In the genomic region with DNA sequence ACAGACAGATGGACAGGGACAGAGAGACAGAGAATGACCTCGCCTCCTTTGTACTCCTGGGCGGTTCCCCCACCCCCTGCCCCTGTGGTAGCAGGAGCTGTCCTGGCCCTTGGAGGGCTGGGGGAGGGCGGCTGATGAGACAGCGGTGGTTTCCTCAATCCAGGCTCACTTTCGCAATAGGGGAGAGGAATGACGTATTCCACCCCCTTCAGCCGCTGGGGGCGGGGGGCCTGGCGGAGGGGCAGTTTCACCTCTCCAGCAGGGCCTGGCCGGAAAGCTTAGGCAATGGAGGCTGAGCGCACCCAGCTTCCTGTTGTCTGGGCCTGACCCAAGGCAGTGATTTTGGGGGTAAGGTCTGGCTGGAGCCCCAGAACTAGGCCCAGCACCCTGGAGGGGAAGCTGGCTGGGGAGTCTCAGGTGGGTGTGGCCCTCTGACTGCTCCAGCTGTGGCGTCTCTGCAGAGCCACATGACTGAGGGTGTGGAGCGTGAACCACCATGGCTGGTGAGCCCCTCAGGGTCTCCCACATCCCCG, we compare ENCODE assay signal across 1 cellular context.
TF ChIP-seq lines count a peak whose summit lies in the region.

No MANE protein-coding gene starts in this region.

TF ChIP-seq in H1, 55 proteins besides CTCF, POLR2A, EP300 and RAD21:
- no peak for TF ChIP-seq RFX5 (IDR thresholded peaks at IDR 0.05; ENCODE audit: borderline replicate concordance, low read depth, low read length)
- TF ChIP-seq, protein P1, sequence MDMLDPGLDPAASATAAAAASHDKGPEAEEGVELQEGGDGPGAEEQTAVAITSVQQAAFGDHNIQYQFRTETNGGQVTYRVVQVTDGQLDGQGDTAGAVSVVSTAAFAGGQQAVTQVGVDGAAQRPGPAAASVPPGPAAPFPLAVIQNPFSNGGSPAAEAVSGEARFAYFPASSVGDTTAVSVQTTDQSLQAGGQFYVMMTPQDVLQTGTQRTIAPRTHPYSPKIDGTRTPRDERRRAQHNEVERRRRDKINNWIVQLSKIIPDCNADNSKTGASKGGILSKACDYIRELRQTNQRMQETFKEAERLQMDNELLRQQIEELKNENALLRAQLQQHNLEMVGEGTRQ (IDR thresholded peaks at IDR 0.05; ENCODE audit: low read length), result no peak
- peak; percentile 98 for TF ChIP-seq CEBPB (IDR thresholded peaks at IDR 0.05; ENCODE audit: low read depth, low read length)
- TF ChIP-seq RBBP5 (IDR thresholded peaks at IDR 0.05; ENCODE audit: borderline replicate concordance, low read depth, low read length), result no peak
- no peak for TF ChIP-seq PHF8 (conservative IDR thresholded peaks at IDR 0.05; ENCODE audit: low read depth, low read length)
- no peak for TF ChIP-seq SP4 (IDR thresholded peaks at IDR 0.05; ENCODE audit: low read length)
- no peak for TF ChIP-seq SIN3A (conservative IDR thresholded peaks at IDR 0.05 in 1 of 2, IDR thresholded peaks at IDR 0.05 in 1 of 2; ENCODE audit: low read depth in 1 of 2, low read length in 2 of 2)
- TF ChIP-seq CHD1 (IDR thresholded peaks at IDR 0.05; ENCODE audit: low read depth, low read length), result no peak
- TF ChIP-seq, protein P2, sequence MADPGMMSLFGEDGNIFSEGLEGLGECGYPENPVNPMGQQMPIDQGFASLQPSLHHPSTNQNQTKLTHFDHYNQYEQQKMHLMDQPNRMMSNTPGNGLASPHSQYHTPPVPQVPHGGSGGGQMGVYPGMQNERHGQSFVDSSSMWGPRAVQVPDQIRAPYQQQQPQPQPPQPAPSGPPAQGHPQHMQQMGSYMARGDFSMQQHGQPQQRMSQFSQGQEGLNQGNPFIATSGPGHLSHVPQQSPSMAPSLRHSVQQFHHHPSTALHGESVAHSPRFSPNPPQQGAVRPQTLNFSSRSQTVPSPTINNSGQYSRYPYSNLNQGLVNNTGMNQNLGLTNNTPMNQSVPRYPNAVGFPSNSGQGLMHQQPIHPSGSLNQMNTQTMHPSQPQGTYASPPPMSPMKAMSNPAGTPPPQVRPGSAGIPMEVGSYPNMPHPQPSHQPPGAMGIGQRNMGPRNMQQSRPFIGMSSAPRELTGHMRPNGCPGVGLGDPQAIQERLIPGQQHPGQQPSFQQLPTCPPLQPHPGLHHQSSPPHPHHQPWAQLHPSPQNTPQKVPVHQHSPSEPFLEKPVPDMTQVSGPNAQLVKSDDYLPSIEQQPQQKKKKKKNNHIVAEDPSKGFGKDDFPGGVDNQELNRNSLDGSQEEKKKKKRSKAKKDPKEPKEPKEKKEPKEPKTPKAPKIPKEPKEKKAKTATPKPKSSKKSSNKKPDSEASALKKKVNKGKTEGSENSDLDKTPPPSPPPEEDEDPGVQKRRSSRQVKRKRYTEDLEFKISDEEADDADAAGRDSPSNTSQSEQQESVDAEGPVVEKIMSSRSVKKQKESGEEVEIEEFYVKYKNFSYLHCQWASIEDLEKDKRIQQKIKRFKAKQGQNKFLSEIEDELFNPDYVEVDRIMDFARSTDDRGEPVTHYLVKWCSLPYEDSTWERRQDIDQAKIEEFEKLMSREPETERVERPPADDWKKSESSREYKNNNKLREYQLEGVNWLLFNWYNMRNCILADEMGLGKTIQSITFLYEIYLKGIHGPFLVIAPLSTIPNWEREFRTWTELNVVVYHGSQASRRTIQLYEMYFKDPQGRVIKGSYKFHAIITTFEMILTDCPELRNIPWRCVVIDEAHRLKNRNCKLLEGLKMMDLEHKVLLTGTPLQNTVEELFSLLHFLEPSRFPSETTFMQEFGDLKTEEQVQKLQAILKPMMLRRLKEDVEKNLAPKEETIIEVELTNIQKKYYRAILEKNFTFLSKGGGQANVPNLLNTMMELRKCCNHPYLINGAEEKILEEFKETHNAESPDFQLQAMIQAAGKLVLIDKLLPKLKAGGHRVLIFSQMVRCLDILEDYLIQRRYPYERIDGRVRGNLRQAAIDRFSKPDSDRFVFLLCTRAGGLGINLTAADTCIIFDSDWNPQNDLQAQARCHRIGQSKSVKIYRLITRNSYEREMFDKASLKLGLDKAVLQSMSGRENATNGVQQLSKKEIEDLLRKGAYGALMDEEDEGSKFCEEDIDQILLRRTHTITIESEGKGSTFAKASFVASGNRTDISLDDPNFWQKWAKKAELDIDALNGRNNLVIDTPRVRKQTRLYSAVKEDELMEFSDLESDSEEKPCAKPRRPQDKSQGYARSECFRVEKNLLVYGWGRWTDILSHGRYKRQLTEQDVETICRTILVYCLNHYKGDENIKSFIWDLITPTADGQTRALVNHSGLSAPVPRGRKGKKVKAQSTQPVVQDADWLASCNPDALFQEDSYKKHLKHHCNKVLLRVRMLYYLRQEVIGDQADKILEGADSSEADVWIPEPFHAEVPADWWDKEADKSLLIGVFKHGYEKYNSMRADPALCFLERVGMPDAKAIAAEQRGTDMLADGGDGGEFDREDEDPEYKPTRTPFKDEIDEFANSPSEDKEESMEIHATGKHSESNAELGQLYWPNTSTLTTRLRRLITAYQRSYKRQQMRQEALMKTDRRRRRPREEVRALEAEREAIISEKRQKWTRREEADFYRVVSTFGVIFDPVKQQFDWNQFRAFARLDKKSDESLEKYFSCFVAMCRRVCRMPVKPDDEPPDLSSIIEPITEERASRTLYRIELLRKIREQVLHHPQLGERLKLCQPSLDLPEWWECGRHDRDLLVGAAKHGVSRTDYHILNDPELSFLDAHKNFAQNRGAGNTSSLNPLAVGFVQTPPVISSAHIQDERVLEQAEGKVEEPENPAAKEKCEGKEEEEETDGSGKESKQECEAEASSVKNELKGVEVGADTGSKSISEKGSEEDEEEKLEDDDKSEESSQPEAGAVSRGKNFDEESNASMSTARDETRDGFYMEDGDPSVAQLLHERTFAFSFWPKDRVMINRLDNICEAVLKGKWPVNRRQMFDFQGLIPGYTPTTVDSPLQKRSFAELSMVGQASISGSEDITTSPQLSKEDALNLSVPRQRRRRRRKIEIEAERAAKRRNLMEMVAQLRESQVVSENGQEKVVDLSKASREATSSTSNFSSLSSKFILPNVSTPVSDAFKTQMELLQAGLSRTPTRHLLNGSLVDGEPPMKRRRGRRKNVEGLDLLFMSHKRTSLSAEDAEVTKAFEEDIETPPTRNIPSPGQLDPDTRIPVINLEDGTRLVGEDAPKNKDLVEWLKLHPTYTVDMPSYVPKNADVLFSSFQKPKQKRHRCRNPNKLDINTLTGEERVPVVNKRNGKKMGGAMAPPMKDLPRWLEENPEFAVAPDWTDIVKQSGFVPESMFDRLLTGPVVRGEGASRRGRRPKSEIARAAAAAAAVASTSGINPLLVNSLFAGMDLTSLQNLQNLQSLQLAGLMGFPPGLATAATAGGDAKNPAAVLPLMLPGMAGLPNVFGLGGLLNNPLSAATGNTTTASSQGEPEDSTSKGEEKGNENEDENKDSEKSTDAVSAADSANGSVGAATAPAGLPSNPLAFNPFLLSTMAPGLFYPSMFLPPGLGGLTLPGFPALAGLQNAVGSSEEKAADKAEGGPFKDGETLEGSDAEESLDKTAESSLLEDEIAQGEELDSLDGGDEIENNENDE (IDR thresholded peaks at IDR 0.05; ENCODE audit: insufficient replicate concordance, low read length), result no peak
- TF ChIP-seq HDAC6 (IDR thresholded peaks at IDR 0.05; ENCODE audit: low read depth, low read length), result no peak
- TF ChIP-seq, protein P3, sequence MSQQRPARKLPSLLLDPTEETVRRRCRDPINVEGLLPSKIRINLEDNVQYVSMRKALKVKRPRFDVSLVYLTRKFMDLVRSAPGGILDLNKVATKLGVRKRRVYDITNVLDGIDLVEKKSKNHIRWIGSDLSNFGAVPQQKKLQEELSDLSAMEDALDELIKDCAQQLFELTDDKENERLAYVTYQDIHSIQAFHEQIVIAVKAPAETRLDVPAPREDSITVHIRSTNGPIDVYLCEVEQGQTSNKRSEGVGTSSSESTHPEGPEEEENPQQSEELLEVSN (IDR thresholded peaks at IDR 0.05), result no peak
- TF ChIP-seq, protein P4, sequence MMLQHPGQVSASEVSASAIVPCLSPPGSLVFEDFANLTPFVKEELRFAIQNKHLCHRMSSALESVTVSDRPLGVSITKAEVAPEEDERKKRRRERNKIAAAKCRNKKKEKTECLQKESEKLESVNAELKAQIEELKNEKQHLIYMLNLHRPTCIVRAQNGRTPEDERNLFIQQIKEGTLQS (IDR thresholded peaks at IDR 0.05; ENCODE audit: insufficient read depth, low read depth, low read length), result no peak
- TF ChIP-seq ASH2L (IDR thresholded peaks at IDR 0.05; ENCODE audit: low read length), result peak; percentile 51
- no peak for TF ChIP-seq BCL11A (IDR thresholded peaks at IDR 0.05; ENCODE audit: low read depth in 2 of 2, low read length in 2 of 2)
- TF ChIP-seq EZH2 (IDR thresholded peaks at IDR 0.05; ENCODE audit: low read depth, low read length, severe bottlenecking), result no peak
- TF ChIP-seq TCF12 (IDR thresholded peaks at IDR 0.05; ENCODE audit: low read depth, low read length), result no peak
- TF ChIP-seq YY1 (IDR thresholded peaks at IDR 0.05; ENCODE audit: low read depth, low read length), result no peak
- peak; percentile 76 for TF ChIP-seq CREB1 (IDR thresholded peaks at IDR 0.05)
- no peak for TF ChIP-seq POU5F1 (IDR thresholded peaks at IDR 0.05; ENCODE audit: low read depth, low read length)
- TF ChIP-seq SUZ12 (IDR thresholded peaks at IDR 0.05; ENCODE audit: low read length), result no peak
TF ChIP-seq in H1: peak in this region for 3.
